ENCODE assay signal across 28 cellular contexts in the genomic region with DNA sequence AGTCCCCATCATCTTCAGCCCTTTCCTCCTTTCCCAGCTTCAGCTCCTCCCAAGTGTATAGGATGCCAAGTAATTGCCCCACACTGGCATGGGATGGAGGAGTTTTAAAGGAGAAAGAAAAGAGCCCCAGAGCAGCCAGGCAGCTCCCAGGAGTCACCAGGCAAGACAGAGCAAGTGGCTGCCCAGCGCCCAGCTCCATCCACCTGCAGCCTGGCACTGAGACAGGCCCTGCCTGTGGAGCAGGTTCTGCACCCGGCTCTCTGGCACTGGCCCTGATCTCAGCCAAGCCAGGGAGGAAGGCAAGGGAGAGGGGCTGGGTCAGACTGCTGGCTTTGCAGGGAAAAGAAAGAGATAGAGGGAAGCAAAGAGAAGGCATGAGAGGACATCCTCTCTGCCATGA. TPM values are rescaled to one million over a fixed set of nuclear protein-coding genes. Genes with fewer than 3 reads are reported as not detected.
DNase-seq lines count a peak whose midpoint lies in the region; ATAC-seq, FAIRE-seq and TF ChIP-seq lines count a peak whose summit lies in the region.
"Had no signal": no experiment of that assay in that cellular context is flagged by ENCODE, and none has a peak within 500 bp of the region (broad histone marks: within the 10 kb centered on the region; RNA-seq: fewer than 3 reads in every experiment).

No MANE protein-coding gene starts in this region.

- H3K4me3 ChIP-seq in MG63 (no peak overlapping the region), mucosa of descending colon (no peak overlapping the region), transverse colon (no peak overlapping the region)
- H3K4me3 ChIP-seq: cardiac muscle cell, uterus had no signal

- peaks cover 29% of the 10 kb centered on the region for H3K4me1 ChIP-seq in mucosa of descending colon (ENCODE audit: low read depth)
- H3K4me1 ChIP-seq in transverse colon: peaks cover 12 to 46% (median 25%) of the 10 kb centered on the region in 4 donors
- H3K4me1 ChIP-seq: uterus had no signal

- no peak for TF ChIP-seq CTCF in mucosa of descending colon (IDR thresholded peaks at IDR 0.05)
- no peak for TF ChIP-seq CTCF in transverse colon (IDR thresholded peaks at IDR 0.05)

- no peak for FAIRE-seq in urothelium cell line (lab: Jason Lieb, UNC)
- FAIRE-seq: D721Med had no signal

- H3K27ac ChIP-seq in transverse colon: peak overlapping the region; percentile 51 to 68 (median 56)
- H3K27ac ChIP-seq: cardiac muscle cell, uterus had no signal

- WGBS in transverse colon (ENCODE audit: low coverage in 1 of 2), 2 donors: 45% methylated on average over 2 of the region's 2 CpGs; no CpG with 5 or more reads in 1 of the 2 donors

- H3K27me3 ChIP-seq in MG63: no peaks in the 10 kb centered on the region
- no peaks in the 10 kb centered on the region for H3K27me3 ChIP-seq in transverse colon
- H3K27me3 ChIP-seq: cardiac muscle cell, uterus had no signal

- no peak for TF ChIP-seq POLR2A in transverse colon (IDR thresholded peaks at IDR 0.05)

- ATAC-seq in mucosa of descending colon: peak; percentile 57
- no peak for ATAC-seq in GM18519 (IDR thresholded peaks at IDR 0.05; ENCODE audit: low FRiP score, unreplicated experiment)
- no peak for ATAC-seq in HG02571 (IDR thresholded peaks at IDR 0.05; ENCODE audit: unreplicated experiment)
- ATAC-seq: activated CD8-positive, alpha-beta T cell treated with anti-CD3 and anti-CD28 coated beads for 36 hours had no signal

- H3K36me3 ChIP-seq in MG63 (no peaks in the 10 kb centered on the region), mucosa of descending colon (ENCODE audit: low read depth) (no peaks in the 10 kb centered on the region), transverse colon (no peaks in the 10 kb centered on the region)
- H3K36me3 ChIP-seq: cardiac muscle cell, uterus had no signal

- DNase-seq in MG63 (peak; percentile 39), cerebellum (ENCODE audit: low spot score) (peak; percentile 62), mucosa of descending colon (peak; percentile 72 to 75 (median 72)), transverse colon (peak; percentile 58), urothelium cell line (ENCODE audit: low spot score) (no peak), DMS53 treated with DMSO at 0.1 percent for 48 hours (lab: John Stamatoyannopoulos, UW; ENCODE audit: unreplicated experiment) (no peak)
- DNase-seq: activated CD4-positive, CD25-positive, alpha-beta regulatory T cell; activated CD8-positive, alpha-beta T cell treated with anti-CD3 and anti-CD28 coated beads for 36 hours; activated naive CD4-positive, alpha-beta T cell; activated T-cell treated with anti-CD3 and anti-CD28 coated beads, Interleukin-2, amount 50 U/mL, for 24 hours; amniotic stem cell; dermis blood vessel endothelial cell; GOT3; immature natural killer cell; NCI-H1436; NCI-H510A treated with DMSO at 0.1 percent for 48 hours; NK-92 treated with Interleukin-12 subunit alpha and Interleukin-12 subunit beta, amount 100 ng/mL, for 24 hours; nucleus accumbens; SK-N-SH; stimulated activated CD4-positive, alpha-beta T cell treated with anti-CD3 and anti-CD28 coated beads, Interleukin-4, amount 100 ng/mL, for 4 hours; uterus had no signal

- H3K9me3 ChIP-seq in MG63 (no peaks in the 10 kb centered on the region), mucosa of descending colon (no peaks in the 10 kb centered on the region), transverse colon (no peaks in the 10 kb centered on the region)
- H3K9me3 ChIP-seq: SK-N-SH, uterus had no signal

- in situ Hi-C loops in transverse colon (cut with MboI; ENCODE audit: low pct_ligation_motif_present in 1 of 4, low pct_unique_long_range_greater_than_20kb in 1 of 4, low sequenced_read_pairs in 3 of 4): no loop called here

- no peak for TF ChIP-seq EP300 in transverse colon (IDR thresholded peaks at IDR 0.05; ENCODE audit: low read depth)

- intact Hi-C loops in mucosa of descending colon (cut with DNase I, micrococcal nuclease): no loop called here
- intact Hi-C loops in transverse colon (cut with DNase I; ENCODE audit: low total_unique reads): no loop called here

RNA-seq across cellular contexts. Expression of gene FOXN1, which starts 21.7 kb away (rescaled TPM):
- not detected in 2 replicates for total RNA-seq in MG63 (2014; rRNA removed; shearing (Covaris generic); ENCODE audit: low replicate concordance)
- total RNA-seq in cerebellum (not detected), mucosa of descending colon (under 1 TPM in 2 of 3 donors, not detected in 1; 0.46 to 0.69 TPM), transverse colon (under 1 TPM in 2 of 4 donors, not detected in 2; 0.14 to 0.32 TPM)
- total RNA-seq: activated CD8-positive, alpha-beta T cell treated with anti-CD3 and anti-CD28 coated beads for 36 hours; dermis blood vessel endothelial cell; fibroblast of villous mesenchyme; M059J; myocyte; uterus had no signal

RNA-seq across cellular contexts. Expression of gene UNC119, which starts 24.6 kb away (rescaled TPM):
- 20.8 and 36.4 TPM in 2 replicates for total RNA-seq in MG63 (2014; rRNA removed; shearing (Covaris generic); ENCODE audit: low replicate concordance)
- total RNA-seq in cerebellum (33.8 TPM), mucosa of descending colon (10 to 100 TPM; 20.5 to 32.3 (median 23.2) TPM), transverse colon (10 to 100 TPM; 16.4 to 52.4 (median 32.8) TPM)

RNA-seq across cellular contexts. Expression of gene PIGS, which starts 43.5 kb away (rescaled TPM):
- total RNA-seq in MG63 (2014; rRNA removed; shearing (Covaris generic); ENCODE audit: low replicate concordance): 29.5 and 65.1 TPM in 2 replicates
- total RNA-seq in cerebellum (24.8 TPM), mucosa of descending colon (100 to 1,000 TPM in 1 of 3 donors, 10 to 100 TPM in 2; 52.2 to 100 (median 88.5) TPM), transverse colon (100 to 1,000 TPM in 2 of 4 donors, 10 to 100 TPM in 2; 18.1 to 182 (median 87.6) TPM)

RNA-seq across cellular contexts. Expression of gene ALDOC, which starts 48.8 kb away (rescaled TPM):
- 1.1 TPM in 1 of 2 replicates, not detected in the other for total RNA-seq in MG63 (2014; rRNA removed; shearing (Covaris generic); ENCODE audit: low replicate concordance)
- 87.4 TPM for total RNA-seq in cerebellum
- total RNA-seq in mucosa of descending colon: 10 to 100 TPM; 15.3 to 25.4 (median 19.7) TPM
- 10 to 100 TPM in 2 of 4 donors, 1 to 10 TPM in 2; 3.0 to 46.1 (median 18.7) TPM for total RNA-seq in transverse colon

RNA-seq across cellular contexts. Expression of gene SLC13A2, which starts 54.4 kb away (rescaled TPM):
- total RNA-seq in MG63 (2014; rRNA removed; shearing (Covaris generic); ENCODE audit: low replicate concordance): not detected in 2 replicates
- total RNA-seq in cerebellum (not detected), mucosa of descending colon (10 to 100 TPM; 14.9 to 87.0 (median 17.1) TPM), transverse colon (10 to 100 TPM in 3 of 4 donors, not detected in 1; 49.7 to 95.0 (median 50.3) TPM)
- total RNA-seq: activated CD8-positive, alpha-beta T cell treated with anti-CD3 and anti-CD28 coated beads for 36 hours; cardiac muscle cell; dermis blood vessel endothelial cell; fibroblast of villous mesenchyme; M059J; myocyte; uterus had no signal

Comparison
In these comparisons a context has a peak if more than half of its experiments do, and no peak if none do; other contexts are left out.
1. DNase-seq: peak in MG63 (single experiment), cerebellum (single experiment), mucosa of descending colon (3 of 3) and transverse colon (single experiment); none in urothelium cell line (single experiment) and DMS53 treated with DMSO at 0.1 percent for 48 hours (single experiment).